Comparison of ENCODE assay signal across 36 cellular contexts in the genomic region with DNA sequence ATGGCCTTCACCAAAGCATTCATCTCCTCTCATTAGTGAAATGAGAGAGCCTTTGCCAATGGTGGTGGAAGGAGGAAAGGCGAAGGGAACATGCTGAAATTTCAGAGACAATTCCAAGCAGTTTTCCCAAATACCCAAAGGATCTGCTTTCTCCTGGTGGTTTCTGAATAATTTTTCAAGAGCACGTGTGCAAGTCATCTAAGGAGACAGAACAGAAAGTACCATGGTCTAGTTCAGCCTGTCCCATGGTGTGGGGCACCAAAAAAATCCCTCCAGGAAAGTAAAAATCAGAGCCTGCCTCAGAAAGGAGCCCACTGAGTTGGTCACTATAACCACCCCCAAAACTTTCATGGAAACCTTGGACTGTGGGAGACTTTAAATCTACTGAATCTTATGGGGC.
"Had no signal": no experiment of that assay in that cellular context is flagged by ENCODE, and none has a peak within 500 bp of the region (broad histone marks: within the 10 kb centered on the region; RNA-seq: fewer than 3 reads in every experiment).

No MANE protein-coding gene starts in this region.

- ATAC-seq: activated CD8-positive, alpha-beta memory T cell treated with anti-CD3 and anti-CD28 coated beads, Interleukin-2, amount 10 ng/mL, durations not matched to agents 7 days and 5 days; activated naive CD8-positive, alpha-beta T cell treated with anti-CD3 and anti-CD28 coated beads, Interleukin-2, amount 50 U/mL, for 24 hours; K562; Panc1 had no signal

- H3K27me3 Mint-ChIP-seq: activated B cell treated with CpG ODN at 0.5 μM for 24 hours; activated CD8-positive, alpha-beta memory T cell treated with anti-CD3 and anti-CD28 coated beads, Interleukin-2, amount 10 ng/mL, durations not matched to agents 7 days and 5 days; activated naive CD4-positive, alpha-beta T cell treated with anti-CD3 and anti-CD28 coated beads, Interleukin-2, amount 10 ng/mL, durations not matched to agents 7 days and 5 days; activated naive CD8-positive, alpha-beta T cell had no signal

- H3K4me3 ChIP-seq: K562 had no signal

- H3K9me3 Mint-ChIP-seq: activated B cell treated with CpG ODN at 0.5 μM for 24 hours; activated CD4-positive, alpha-beta memory T cell treated with anti-CD3 and anti-CD28 coated beads for 36 hours; activated naive CD4-positive, alpha-beta T cell treated with anti-CD3 and anti-CD28 coated beads, Interleukin-2, amount 10 ng/mL, durations not matched to agents 7 days and 5 days; activated naive CD8-positive, alpha-beta T cell treated with anti-CD3 and anti-CD28 coated beads, Interleukin-2, amount 50 U/mL, for 24 hours had no signal

- H3K4me1 Mint-ChIP-seq: activated B cell treated with CpG ODN at 0.5 μM for 24 hours; activated CD8-positive, alpha-beta memory T cell treated with anti-CD3 and anti-CD28 coated beads, Interleukin-2, amount 10 ng/mL, durations not matched to agents 7 days and 5 days; activated naive CD4-positive, alpha-beta T cell treated with anti-CD3 and anti-CD28 coated beads, Interleukin-2, amount 10 ng/mL, durations not matched to agents 7 days and 5 days; activated naive CD8-positive, alpha-beta T cell treated with anti-CD3 and anti-CD28 coated beads, Interleukin-2, amount 50 U/mL, for 24 hours had no signal

- H3K36me3 Mint-ChIP-seq: activated CD4-positive, alpha-beta memory T cell treated with anti-CD3 and anti-CD28 coated beads for 36 hours; activated CD8-positive, alpha-beta memory T cell treated with anti-CD3 and anti-CD28 coated beads, Interleukin-2, amount 10 ng/mL, durations not matched to agents 7 days and 5 days; activated naive CD4-positive, alpha-beta T cell treated with anti-CD3 and anti-CD28 coated beads, Interleukin-2, amount 10 ng/mL, durations not matched to agents 7 days and 5 days; activated naive CD8-positive, alpha-beta T cell; brain had no signal

- H3K27ac Mint-ChIP-seq: activated B cell treated with CpG ODN at 0.5 μM for 24 hours; activated CD4-positive, alpha-beta memory T cell treated with anti-CD3 and anti-CD28 coated beads for 36 hours; activated CD8-positive, alpha-beta memory T cell treated with anti-CD3 and anti-CD28 coated beads, Interleukin-2, amount 10 ng/mL, durations not matched to agents 7 days and 5 days; activated naive CD4-positive, alpha-beta T cell treated with anti-CD3 and anti-CD28 coated beads, Interleukin-2, amount 10 ng/mL, durations not matched to agents 7 days and 5 days; activated naive CD8-positive, alpha-beta T cell; activated naive CD8-positive, alpha-beta T cell treated with anti-CD3 and anti-CD28 coated beads, Interleukin-2, amount 50 U/mL, for 24 hours; brain had no signal

- H3K27ac ChIP-seq: VCaP had no signal

- DNase-seq: activated B cell treated with CpG ODN at 0.5 μM for 24 hours; activated CD4-positive, alpha-beta memory T cell treated with anti-CD3 and anti-CD28 coated beads for 36 hours; activated CD4-positive, alpha-beta T cell treated with anti-CD3 and anti-CD28 coated beads for 4 hours; activated CD4-positive, alpha-beta T cell treated with anti-CD3 and anti-CD28 coated beads, Interleukin-2, amount 50 U/mL, for 1 hour; activated CD4-positive, CD25-positive, alpha-beta regulatory T cell treated with anti-CD3 and anti-CD28 coated beads, Interleukin-2, amount 50 U/mL, for 72 hours; activated CD8-positive, alpha-beta memory T cell treated with anti-CD3 and anti-CD28 coated beads for 24 hours; activated CD8-positive, alpha-beta memory T cell treated with anti-CD3 and anti-CD28 coated beads, Interleukin-2, amount 10 ng/mL, durations not matched to agents 7 days and 5 days; activated CD8-positive, alpha-beta memory T cell treated with anti-CD3 and anti-CD28 coated beads, Interleukin-2, amount 50 U/mL, for 48 hours; activated effector memory CD4-positive, alpha-beta T cell treated with Interleukin-2 at 50 U/mL for 16 hours; activated naive CD4-positive, alpha-beta T cell treated with anti-CD3 and anti-CD28 coated beads, Interleukin-2, amount 10 ng/mL, durations not matched to agents 7 days and 5 days; activated naive CD8-positive, alpha-beta T cell treated with anti-CD3 and anti-CD28 coated beads, Interleukin-2, amount 50 U/mL, for 24 hours; activated T-cell treated with anti-CD3 and anti-CD28 coated beads, Interleukin-2, amount 50 U/mL, for 48 hours; anterior cingulate cortex; caudate nucleus; NCI-H1092 treated with DMSO at 0.1 percent for 48 hours; NCI-H1417; NCI-H146; NCI-H187; NCI-H2029 treated with DMSO at 0.1 percent for 48 hours; NCI-H2107; NCI-H2171; NCI-H2227 treated with DMSO at 0.1 percent for 48 hours; NCI-H446 treated with DMSO at 0.1 percent for 48 hours; NCI-H524; NCI-H69; NCI-H82; SIG-M5; SW 1271; T-helper 1 cell; T-helper 2 cell; T-helper 9 cell had no signal

- H3K4me3 Mint-ChIP-seq: activated B cell treated with CpG ODN at 0.5 μM for 24 hours; activated CD4-positive, alpha-beta memory T cell treated with anti-CD3 and anti-CD28 coated beads for 36 hours; activated CD8-positive, alpha-beta memory T cell treated with anti-CD3 and anti-CD28 coated beads, Interleukin-2, amount 10 ng/mL, durations not matched to agents 7 days and 5 days; activated naive CD4-positive, alpha-beta T cell treated with anti-CD3 and anti-CD28 coated beads, Interleukin-2, amount 10 ng/mL, durations not matched to agents 7 days and 5 days; activated naive CD8-positive, alpha-beta T cell; activated naive CD8-positive, alpha-beta T cell treated with anti-CD3 and anti-CD28 coated beads, Interleukin-2, amount 50 U/mL, for 24 hours; brain had no signal
